Comparison of ENCODE assay signal across 9 cellular contexts in genomic region chr13:26011996-26012688, GRCh38. TPM values are rescaled to one million over a fixed set of nuclear protein-coding genes. Genes with fewer than 3 reads are reported as not detected.
DNase-seq lines count a peak whose midpoint lies in the region; ATAC-seq and TF ChIP-seq lines count a peak whose summit lies in the region.
"Had no signal": no experiment of that assay in that cellular context is flagged by ENCODE, and none has a peak within 500 bp of the region (broad histone marks: within the 10 kb centered on the region; RNA-seq: fewer than 3 reads in every experiment).

No MANE protein-coding gene starts in this region.

- no peak for TF ChIP-seq EP300 in stomach (IDR thresholded peaks at IDR 0.05)

- H3K4me3 ChIP-seq in adipocyte (ENCODE audit: low read length) (peak overlapping the region; percentile 33), stomach (peak overlapping the region; percentile 25 to 41 (median 32)), right lobe of liver (peak overlapping the region in 1 of 3 donors; percentile 27)
- H3K4me3 ChIP-seq in naive thymus-derived CD4-positive, alpha-beta T cell (ENCODE audit: low read length): peak overlapping the region; percentile 77

- TF ChIP-seq CTCF in stomach (IDR thresholded peaks at IDR 0.05) (no peak), right lobe of liver (IDR thresholded peaks at IDR 0.05) (no peak)

- peak; percentile 95 for ATAC-seq in naive thymus-derived CD4-positive, alpha-beta T cell
- no peak for ATAC-seq in right lobe of liver

- H3K4me3 Mint-ChIP-seq in naive thymus-derived CD4-positive, alpha-beta T cell: peak overlapping the region; percentile 81 to 89 (median 86)

- H3K4me1 ChIP-seq in adipocyte (ENCODE audit: control insufficient read depth, insufficient read depth, low read length): peaks cover 3% of the 10 kb centered on the region
- peaks cover 0 to 7% of the 10 kb centered on the region in 2 donors for H3K4me1 ChIP-seq in naive thymus-derived CD4-positive, alpha-beta T cell (ENCODE audit: control insufficient read depth in 2 of 2, insufficient read depth in 2 of 2, low read length in 2 of 2)
- peaks cover 0 to 10% (median 5%) of the 10 kb centered on the region in 4 donors for H3K4me1 ChIP-seq in stomach
- H3K4me1 ChIP-seq in right lobe of liver: no peaks in the 10 kb centered on the region

- H3K27me3 Mint-ChIP-seq in naive thymus-derived CD4-positive, alpha-beta T cell: no peaks in the 10 kb centered on the region

- peaks cover 11 to 64% (median 48%) of the 10 kb centered on the region in 7 donors for H3K4me1 Mint-ChIP-seq in naive thymus-derived CD4-positive, alpha-beta T cell

- WGBS in stomach, 5 donors: 28 to 44% (median 40%) methylated on average over 26 to 45 of the region's 45 CpGs
- 26% methylated on average over 10 of the region's 45 CpGs for WGBS in right lobe of liver (ENCODE audit: insufficient coverage, low coverage, low lambda C conversion rate, missing lambda C conversion rate)

- peaks cover 6% of the 10 kb centered on the region for H3K9me3 ChIP-seq in adipocyte (ENCODE audit: control insufficient read depth, low read length)
- H3K9me3 ChIP-seq in naive thymus-derived CD4-positive, alpha-beta T cell (ENCODE audit: control insufficient read depth in 2 of 3, low read length in 3 of 3): no peaks in the 10 kb centered on the region
- H3K9me3 ChIP-seq in stomach: no peaks in the 10 kb centered on the region
- no peaks in the 10 kb centered on the region for H3K9me3 ChIP-seq in right lobe of liver

- intact Hi-C loops in naive thymus-derived CD4-positive, alpha-beta T cell (cut with micrococcal nuclease): loop anchor here (1.0 to 5.0 kb wide), 7 partner anchors 39 to 175 kb away; partner anchors contain the start of gene SHISA2 (in 2 of the 2)
- intact Hi-C loops in stomach (cut with DNase I; ENCODE audit: low total_unique reads) (no loop called here), right lobe of liver (cut with DNase I) (no loop called here)

- TF ChIP-seq POLR2A in stomach (IDR thresholded peaks at IDR 0.05): no peak
- no peak for TF ChIP-seq POLR2A in right lobe of liver (IDR thresholded peaks at IDR 0.05)

- peak; percentile 32 for DNase-seq in activated CD4-positive, alpha-beta T cell treated with anti-CD3 and anti-CD28 coated beads for 1 hour
- DNase-seq in adipocyte (ENCODE audit: low read depth) (no peak), stomach (no peak), EL (no peak), right lobe of liver (no peak), NCI-H226 (no peak), SW480 (ENCODE audit: low spot score) (no peak)
- DNase-seq in naive thymus-derived CD4-positive, alpha-beta T cell: peak; percentile 51 to 88 (median 75)

- H3K27ac Mint-ChIP-seq in naive thymus-derived CD4-positive, alpha-beta T cell: peak overlapping the region; percentile 67 to 95 (median 90)

- POLR2A ChIA-PET in naive thymus-derived CD4-positive, alpha-beta T cell (lab: Charles Lee): interaction anchor here (0.6 to 1.9 kb wide), 10 partner anchors 12 to 137 kb away, joined by 3 to 9 read pairs (median 4); no protein-coding TSS in a partner anchor

- H3K9me3 Mint-ChIP-seq in naive thymus-derived CD4-positive, alpha-beta T cell: peaks cover 0 to 5% (median 0%) of the 10 kb centered on the region in 11 donors

- no peaks in the 10 kb centered on the region for H3K36me3 ChIP-seq in adipocyte (ENCODE audit: control insufficient read depth, insufficient read depth, low read length, severe bottlenecking)
- no peaks in the 10 kb centered on the region for H3K36me3 ChIP-seq in naive thymus-derived CD4-positive, alpha-beta T cell (ENCODE audit: control insufficient read depth in 2 of 3, insufficient read depth in 3 of 3, low read length in 3 of 3)
- no peaks in the 10 kb centered on the region for H3K36me3 ChIP-seq in stomach
- no peaks in the 10 kb centered on the region for H3K36me3 ChIP-seq in right lobe of liver

- peaks cover 0 to 5% (median 5%) of the 10 kb centered on the region in 5 donors for H3K36me3 Mint-ChIP-seq in naive thymus-derived CD4-positive, alpha-beta T cell

- no peak overlapping the region for H3K9ac ChIP-seq in adipocyte (ENCODE audit: low read length)

- CTCF ChIA-PET in naive thymus-derived CD4-positive, alpha-beta T cell (lab: Charles Lee): interaction anchor here (0.6 to 0.7 kb wide), 2 partner anchors 10 to 54 kb away, joined by 3 to 6 read pairs; no protein-coding TSS in a partner anchor

- H3K27me3 ChIP-seq in adipocyte (replicated peaks; ENCODE audit: control insufficient read depth, insufficient read depth, low read length) (peaks cover 20% of the 10 kb centered on the region), stomach (peaks cover 0 to 12% (median 3%) of the 10 kb centered on the region in 3 donors), right lobe of liver (no peaks in the 10 kb centered on the region)
- no peaks in the 10 kb centered on the region for H3K27me3 ChIP-seq in naive thymus-derived CD4-positive, alpha-beta T cell (ENCODE audit: control insufficient read depth in 2 of 2, insufficient read depth in 2 of 2, low read length in 2 of 2)

- H3K27ac ChIP-seq in naive thymus-derived CD4-positive, alpha-beta T cell (ENCODE audit: low read depth, low read length): peak overlapping the region; percentile 90
- H3K27ac ChIP-seq in stomach (no peak overlapping the region), right lobe of liver (no peak overlapping the region)

RNA-seq across cellular contexts. Expression of gene SHISA2, which starts 39.7 kb away (rescaled TPM):
- 1 to 10 TPM in 4 of 5 experiments, under 1 TPM in 1; 0.98 to 3.6 (median 1.6) TPM for total RNA-seq in naive thymus-derived CD4-positive, alpha-beta T cell
- polyA plus RNA-seq in naive thymus-derived CD4-positive, alpha-beta T cell: under 1 TPM; 0.25 to 0.95 TPM
- total RNA-seq in stomach (1 to 10 TPM in 1 of 5 donors, under 1 TPM in 1, not detected in 3; 0.43 to 6.8 TPM), right lobe of liver (under 1 TPM in 2 of 6 experiments, not detected in 4; 0.07 to 0.12 TPM)
- under 1 TPM; 0.44 to 0.63 (median 0.46) TPM for polyA plus RNA-seq in stomach
- total RNA-seq: H4 had no signal

Comparison
In these comparisons a context has a peak if more than half of its experiments do, and no peak if none do; other contexts are left out.
1. DNase-seq: peak in activated CD4-positive, alpha-beta T cell treated with anti-CD3 and anti-CD28 coated beads for 1 hour (single experiment) and naive thymus-derived CD4-positive, alpha-beta T cell (9 of 9); none in adipocyte (single experiment), stomach (single experiment), EL (single experiment), right lobe of liver (0 of 3), NCI-H226 (single experiment) and SW480 (single experiment).
2. intact Hi-C loops: an anchor here in naive thymus-derived CD4-positive, alpha-beta T cell (1.0 to 5.0 kb wide); none called in stomach and right lobe of liver.